Comparison of ENCODE assay signal across 18 cellular contexts in the genomic region with DNA sequence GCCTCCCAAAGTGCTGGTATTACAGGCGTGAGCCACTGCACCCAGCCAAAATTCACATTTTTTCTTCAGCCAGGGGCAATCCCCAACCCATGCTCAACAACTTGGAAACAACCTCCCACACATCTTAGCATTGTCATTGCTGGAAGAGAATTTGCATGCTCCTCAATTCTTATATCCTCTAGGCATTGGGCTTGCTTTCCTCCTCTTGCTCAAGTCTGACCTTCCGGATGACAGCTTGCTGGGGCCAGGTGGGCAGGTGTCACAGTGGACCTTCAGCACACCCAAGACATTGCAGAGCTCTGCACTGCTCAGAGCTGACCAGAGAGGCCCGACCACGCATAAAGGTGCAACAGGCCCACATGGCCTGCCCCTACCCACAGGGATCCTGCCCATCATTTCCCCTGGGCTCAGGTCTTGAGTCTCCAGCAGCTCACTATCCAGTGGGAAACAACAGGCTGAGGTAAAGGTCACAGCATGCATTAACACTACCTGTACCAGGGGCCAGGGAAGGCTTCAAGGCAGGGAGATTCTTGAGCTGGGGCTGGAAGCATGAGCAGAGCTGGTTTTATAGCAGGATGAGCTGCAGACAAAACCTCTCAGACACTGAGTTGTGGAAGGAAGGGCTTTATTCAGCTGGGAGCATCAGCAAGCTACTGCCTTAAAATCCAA. TPM values are rescaled to one million over a fixed set of nuclear protein-coding genes. Genes with fewer than 3 reads are reported as not detected.
DNase-seq lines count a peak whose midpoint lies in the region; ATAC-seq and TF ChIP-seq lines count a peak whose summit lies in the region.
"Had no signal": no experiment of that assay in that cellular context is flagged by ENCODE, and none has a peak within 500 bp of the region (broad histone marks: within the 10 kb centered on the region; RNA-seq: fewer than 3 reads in every experiment).

No MANE protein-coding gene starts in this region.

- peaks cover 7 to 72% (median 30%) of the 10 kb centered on the region in 3 donors for H3K4me1 ChIP-seq in esophagus squamous epithelium
- H3K4me1 ChIP-seq: BE2C, parathyroid adenoma had no signal

- no peaks in the 10 kb centered on the region for H3K9me3 ChIP-seq in esophagus squamous epithelium
- H3K9me3 ChIP-seq: BE2C had no signal

- 50 to 66% methylated on average over 2 to 4 of the region's 4 CpGs for WGBS in esophagus squamous epithelium, 2 donors

- H3K27ac ChIP-seq in esophagus squamous epithelium, result peak overlapping the region in 3 of 4 donors; percentile 63 to 89 (median 63)
- H3K27ac ChIP-seq: parathyroid adenoma had no signal

- DNase-seq in esophagus squamous epithelium (lab: John Stamatoyannopoulos, UW) (no peak), SKM-1 treated with dmso at 0.1 percent for 144 hours (lab: John Stamatoyannopoulos, UW; ENCODE audit: unreplicated experiment) (no peak), posterior cingulate gyrus (no peak)
- DNase-seq in activated CD8-positive, alpha-beta memory T cell treated with anti-CD3 and anti-CD28 coated beads, Interleukin-2, amount 50 U/mL, for 48 hours, result no peak
- no peak for DNase-seq in central memory CD4-positive, alpha-beta T cell
- DNase-seq: activated CD4-positive, alpha-beta memory T cell treated with anti-CD3 and anti-CD28 coated beads for 36 hours; BE2C; mesendoderm; OCI-M1; stimulated activated CD4-positive, alpha-beta T cell treated with anti-CD3 and anti-CD28 coated beads, Interleukin-2, amount 100 ng/mL, for 48 hours; stimulated activated naive CD8-positive, alpha-beta T cell treated with anti-CD3 and anti-CD28 coated beads, Interleukin-15, amount 100 ng/mL, for 72 hours had no signal

- no peak for TF ChIP-seq CTCF in esophagus squamous epithelium (IDR thresholded peaks at IDR 0.05)

- peak; percentile 41 for ATAC-seq in GM18858 (IDR thresholded peaks at IDR 0.05; ENCODE audit: unreplicated experiment)
- peak; percentile 54 for ATAC-seq in GM21619 (IDR thresholded peaks at IDR 0.05; ENCODE audit: unreplicated experiment)
- ATAC-seq in HG03103 (IDR thresholded peaks at IDR 0.05; ENCODE audit: low read depth, unreplicated experiment), result peak; percentile 35
- ATAC-seq: stimulated activated naive CD8-positive, alpha-beta T cell treated with anti-CD3 and anti-CD28 coated beads, Interleukin-15, amount 100 ng/mL, for 72 hours had no signal

- H3K4me3 ChIP-seq in esophagus squamous epithelium, result no peak overlapping the region

- no peak for TF ChIP-seq POLR2A in esophagus squamous epithelium (IDR thresholded peaks at IDR 0.05)

- H3K27me3 ChIP-seq in esophagus squamous epithelium, result peaks cover 0 to 21% (median 0%) of the 10 kb centered on the region in 4 donors
- H3K27me3 ChIP-seq: BE2C had no signal

- intact Hi-C loops in esophagus squamous epithelium (cut with DNase I) (no loop called here), posterior cingulate gyrus (cut with DNase I) (no loop called here)

- H3K36me3 ChIP-seq in esophagus squamous epithelium, result no peaks in the 10 kb centered on the region
- H3K36me3 ChIP-seq: BE2C had no signal

RNA-seq across cellular contexts. Expression of a gene that starts 6.8 kb away (rescaled TPM):
- total RNA-seq in esophagus squamous epithelium, result 100 to 1,000 TPM; 132 to 352 (median 320) TPM
- total RNA-seq: activated CD4-positive, alpha-beta memory T cell treated with anti-CD3 and anti-CD28 coated beads for 36 hours; epithelial cell of proximal tubule; LHCN-M2; T-helper 2 cell treated with Interferon-gamma antibody and Interleukin-4, amounts not matched to agents 100 ng/mL and 5 ng/mL, for 36 hours had no signal

RNA-seq across cellular contexts. Expression of a gene that starts 27.4 kb away (rescaled TPM):
- 100 to 1,000 TPM; 137 to 289 (median 182) TPM for total RNA-seq in esophagus squamous epithelium

RNA-seq across cellular contexts. Expression of a gene that starts 27.6 kb away (rescaled TPM):
- total RNA-seq in esophagus squamous epithelium, result 10 to 100 TPM in 3 of 4 donors, 1 to 10 TPM in 1; 6.7 to 15.0 (median 12.2) TPM
- total RNA-seq: LHCN-M2; T-helper 2 cell treated with Interferon-gamma antibody and Interleukin-4, amounts not matched to agents 100 ng/mL and 5 ng/mL, for 36 hours had no signal

RNA-seq across cellular contexts. Expression of a gene that starts 58.6 kb away (rescaled TPM):
- total RNA-seq in esophagus squamous epithelium, result not detected
- total RNA-seq: activated CD4-positive, alpha-beta memory T cell treated with anti-CD3 and anti-CD28 coated beads for 36 hours; epithelial cell of proximal tubule; LHCN-M2; T-helper 2 cell treated with Interferon-gamma antibody and Interleukin-4, amounts not matched to agents 100 ng/mL and 5 ng/mL, for 36 hours had no signal
